5 cellular contexts compared by ENCODE assay signal in the genomic region with DNA sequence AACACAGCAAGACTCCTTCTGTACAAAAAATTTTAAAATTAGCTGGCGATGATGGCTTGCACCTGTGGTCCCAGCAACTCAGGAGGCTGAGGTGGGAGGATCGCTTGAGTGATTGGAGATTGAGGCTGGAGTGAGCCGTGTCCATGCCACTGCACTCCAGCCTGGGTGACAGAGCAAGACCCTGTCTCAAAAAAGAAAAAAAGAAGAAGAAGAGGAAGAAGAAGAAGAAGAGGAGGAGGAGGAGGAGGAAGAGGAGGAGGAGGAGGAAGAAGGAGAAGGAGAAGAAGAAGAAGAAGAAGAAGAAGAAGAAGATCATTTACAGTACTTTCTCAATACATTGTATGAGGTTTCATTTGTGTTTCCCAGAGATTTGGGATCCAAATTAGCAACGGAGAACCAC.
DNase-seq lines count a peak whose midpoint lies in the region; TF ChIP-seq lines count a peak whose summit lies in the region.
"Not testable (repeated sequence)": the region's sequence is repeated elsewhere in the genome, so short reads cannot be mapped to it uniquely, and the experiment has no call there.

No MANE protein-coding gene starts in this region.

- TF ChIP-seq CTCF in RWPE1 (conservative IDR thresholded peaks at IDR 0.05; ENCODE audit: low read depth); dorsolateral prefrontal cortex (IDR thresholded peaks at IDR 0.05 in 54 of 56, conservative IDR thresholded peaks at IDR 0.05 in 2 of 56; ENCODE audit: low read depth in 1 of 56, partially characterized antibody in 56 of 56); cardiac muscle cell (IDR thresholded peaks at IDR 0.05; ENCODE audit: low read depth, low read length); left ventricle myocardium inferior (IDR thresholded peaks at IDR 0.05; ENCODE audit: borderline replicate concordance): not testable (repeated sequence)

- H3K4me2 ChIP-seq in neuronal stem cell (ENCODE audit: insufficient read depth, low read length, poor library complexity, severe bottlenecking): not testable (repeated sequence)

- not testable (repeated sequence) for H2AK5ac ChIP-seq in neuronal stem cell (ENCODE audit: low read depth, low read length)

- H2AFZ ChIP-seq in neuronal stem cell (ENCODE audit: low read length): not testable (repeated sequence)

- not testable (repeated sequence) for H3K36me3 ChIP-seq in cardiac muscle cell; left ventricle myocardium inferior; neuronal stem cell (replicated peaks in 1 of 2; ENCODE audit: control insufficient read depth in 2 of 2, insufficient read depth in 2 of 2, low read length in 2 of 2)

- H3K23ac ChIP-seq in neuronal stem cell (ENCODE audit: low read depth, low read length, poor library complexity): not testable (repeated sequence)

- H2BK5ac ChIP-seq in neuronal stem cell (ENCODE audit: low read length): peak overlapping the region; percentile 2

- CTCF ChIA-PET in RWPE1 (lab: Yijun Ruan, JAX): interaction anchor here (0.6 kb wide), 3 partner anchors 25 to 583 kb away, joined by 3 to 4 read pairs (median 3); no protein-coding TSS in a partner anchor

- H2BK12ac ChIP-seq in neuronal stem cell (ENCODE audit: low read length): not testable (repeated sequence)

- not testable (repeated sequence) for H3K27me3 ChIP-seq in dorsolateral prefrontal cortex; cardiac muscle cell; left ventricle myocardium inferior (ENCODE audit: low read depth); neuronal stem cell (ENCODE audit: control insufficient read depth in 3 of 3, insufficient read depth in 3 of 3, low read depth in 1 of 3, low read length in 3 of 3)

- H3K9me3 ChIP-seq in cardiac muscle cell (ENCODE audit: low read depth); left ventricle myocardium inferior (replicated peaks); neuronal stem cell (replicated peaks in 1 of 2; ENCODE audit: control insufficient read depth in 2 of 2, insufficient read depth in 1 of 2, low read depth in 1 of 2, low read length in 2 of 2): not testable (repeated sequence)

- not testable (repeated sequence) for H4K8ac ChIP-seq in neuronal stem cell (ENCODE audit: low read depth, low read length)

- not testable (repeated sequence) for H3K4me3 ChIP-seq in dorsolateral prefrontal cortex; cardiac muscle cell; left ventricle myocardium inferior; neuronal stem cell (ENCODE audit: low read length in 2 of 2)

- not testable (repeated sequence) for H3K79me1 ChIP-seq in neuronal stem cell (ENCODE audit: low read depth, low read length)

- H2BK15ac ChIP-seq in neuronal stem cell (ENCODE audit: low read length): not testable (repeated sequence)

- H3K14ac ChIP-seq in neuronal stem cell (ENCODE audit: low read length): not testable (repeated sequence)

- DNase-seq in RWPE1 (ENCODE audit: low spot score); dorsolateral prefrontal cortex; cardiac muscle cell (ENCODE audit: low read depth in 1 of 2, low spot score in 1 of 2); left ventricle myocardium inferior; neuronal stem cell (ENCODE audit: low spot score): not testable (repeated sequence)

- H2BK120ac ChIP-seq in neuronal stem cell (ENCODE audit: low read depth, low read length): not testable (repeated sequence)

- H3K18ac ChIP-seq in neuronal stem cell (ENCODE audit: low read length): not testable (repeated sequence)

- intact Hi-C loops in dorsolateral prefrontal cortex (cut with DNase I); left ventricle myocardium inferior (cut with micrococcal nuclease): not testable (repeated sequence)

- H3K27ac ChIP-seq in RWPE1 (peak overlapping the region; percentile 28; the same call in 1 of the 2 replicates), dorsolateral prefrontal cortex (peak overlapping the region in 45 of 59 donors; percentile 2 to 100 (median 93)), cardiac muscle cell (peak overlapping the region; percentile 100), left ventricle myocardium inferior (replicated peaks) (peak overlapping the region; percentile 91)
- not testable (repeated sequence) for H3K27ac ChIP-seq in neuronal stem cell (replicated peaks; ENCODE audit: low read length)

- not testable (repeated sequence) for H3K9ac ChIP-seq in neuronal stem cell (ENCODE audit: low read depth, low read length, poor library complexity)

- not testable (repeated sequence) for H4K91ac ChIP-seq in neuronal stem cell (ENCODE audit: low read depth, low read length, poor library complexity)

- H3K4me1 ChIP-seq in cardiac muscle cell (ENCODE audit: low read depth): peaks cover 87% of the 10 kb centered on the region
- H3K4me1 ChIP-seq in left ventricle myocardium inferior: peaks cover 97% of the 10 kb centered on the region
- H3K4me1 ChIP-seq in neuronal stem cell (ENCODE audit: control insufficient read depth in 2 of 2, insufficient read depth in 1 of 2, low read depth in 1 of 2, low read length in 2 of 2): peaks cover 36 to 51% of the 10 kb centered on the region in 2 donors

- POLR2A ChIA-PET in RWPE1 (lab: Yijun Ruan, JAX; ENCODE audit: low non-redundant PET): interaction anchor here (1.1 kb wide), 1 partner anchor 186 kb away, joined by 3 read pairs; no protein-coding TSS in a partner anchor

- WGBS in neuronal stem cell (ENCODE audit: extremely low coverage in 2 of 2, insufficient read length in 2 of 2, insufficient replicate concordance in 1 of 2), 2 donors: no CpG with 5 or more reads among the region's 4 CpGs

- H3K4ac ChIP-seq in neuronal stem cell (ENCODE audit: low read length): not testable (repeated sequence)
